ENCODE assay signal across 8 cellular contexts in the genomic region with DNA sequence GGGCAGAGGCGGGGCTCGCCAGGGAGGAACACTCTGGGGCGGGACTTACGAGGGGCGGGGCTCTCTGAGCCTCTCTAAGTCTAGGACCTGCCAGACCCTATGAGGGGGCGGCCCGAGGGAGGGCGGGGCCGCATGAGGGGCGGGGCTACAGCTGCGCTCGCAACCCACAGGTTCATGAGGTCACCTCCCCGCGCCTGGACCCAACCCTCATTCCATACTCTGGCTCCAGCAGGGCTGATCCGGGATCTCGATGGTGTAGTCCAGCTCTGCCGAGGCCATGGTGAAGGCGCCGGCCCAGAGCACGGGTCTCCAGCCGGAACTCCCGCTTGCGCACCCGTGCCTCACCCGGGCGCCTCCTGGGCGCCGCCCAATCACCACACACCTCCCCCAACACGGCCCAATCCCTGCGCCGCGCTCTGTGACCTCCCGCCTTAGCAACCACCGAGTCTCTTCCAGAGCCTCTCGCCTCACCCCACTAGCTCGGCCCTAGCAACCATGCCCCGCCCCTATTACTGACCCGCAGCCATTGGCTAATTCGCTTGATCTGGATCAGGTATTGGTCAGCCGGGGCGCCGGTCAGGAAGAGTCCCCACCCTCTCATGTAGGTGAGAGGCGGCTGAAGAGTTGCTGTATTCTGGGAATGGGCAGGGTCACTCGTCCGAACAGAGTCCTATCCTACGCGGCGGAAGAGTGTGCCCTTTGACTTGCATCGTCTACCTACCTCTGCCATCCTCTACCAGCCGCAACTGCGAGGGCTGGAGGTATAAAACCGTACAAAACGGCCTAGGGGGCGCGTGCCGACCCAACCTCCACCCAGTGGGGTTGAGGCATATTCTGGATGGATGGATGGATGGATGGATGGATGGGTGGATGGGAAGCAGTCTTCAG. TPM values are rescaled to one million over a fixed set of nuclear protein-coding genes. Genes with fewer than 3 reads are reported as not detected.
DNase-seq lines count a peak whose midpoint lies in the region; ATAC-seq and TF ChIP-seq lines count a peak whose summit lies in the region.

A gene (plus strand): TSS at position 602 of the 888 bp plus-strand sequence. CDS start 14,984 bp downstream, outside the sequence.
A gene (minus strand): TSS at position 369 of the 888 bp plus-strand sequence. CDS start 90 bp downstream, at position 279.

- H3K4me2 ChIP-seq in OCI-LY3 (ENCODE audit: low read length), result peak within 1 kb of the TSS; percentile 99

- H3K79me2 ChIP-seq in OCI-LY3 (ENCODE audit: low read length), result no peaks in the 10 kb centered on the region

- H3K9me3 ChIP-seq in OCI-LY3 (ENCODE audit: insufficient read depth, low read length) (no peaks in the 10 kb centered on the region), mucosa of descending colon (no peaks in the 10 kb centered on the region)

- H3K4me3 ChIP-seq in OCI-LY3 (ENCODE audit: low read length), result peak within 1 kb of the TSS; percentile 97
- H3K4me3 ChIP-seq in mucosa of descending colon, result peak within 1 kb of the TSS; percentile 48

- peak within 1 kb of the TSS; percentile 77 for H2AFZ ChIP-seq in OCI-LY3 (ENCODE audit: low read depth, low read length)

- no peaks in the 10 kb centered on the region for H3K27me3 ChIP-seq in OCI-LY3 (ENCODE audit: low read depth, low read length)

- H3K9ac ChIP-seq in OCI-LY3 (ENCODE audit: low read length), result peak within 1 kb of the TSS; percentile 65

- H4K20me1 ChIP-seq in OCI-LY3 (ENCODE audit: insufficient read depth, low read length), result no peaks in the 10 kb centered on the region

- TF ChIP-seq CTCF in OCI-LY3 (IDR thresholded peaks at IDR 0.05; ENCODE audit: low read depth, low read length) (no peak; the same call in 1 of the 2 replicates), mucosa of descending colon (IDR thresholded peaks at IDR 0.05) (no peak)

- H3K36me3 ChIP-seq in OCI-LY3 (replicated peaks; ENCODE audit: low read depth, low read length) (no peaks in the 10 kb centered on the region), mucosa of descending colon (ENCODE audit: low read depth) (peaks cover 5% of the 10 kb centered on the region)

- DNase-seq in DMS114 treated with DMSO at 0.1 percent for 48 hours (lab: John Stamatoyannopoulos, UW; ENCODE audit: unreplicated experiment), result peak; percentile 100
- DNase-seq in HuH-7.5 (ENCODE audit: low spot score), result peak; percentile 91
- peak; percentile 94 for DNase-seq in activated T-cell treated with anti-CD3 and anti-CD28 coated beads for 48 hours (ENCODE audit: low read depth)
- DNase-seq in epithelial cell of prostate (ENCODE audit: low read depth, low spot score), result peak; percentile 96
- peak; percentile 99 to 100 (median 99) for DNase-seq in mucosa of descending colon
- peak; percentile 87 to 91 for DNase-seq in stimulated activated CD8-positive, alpha-beta memory T cell treated with anti-CD3 and anti-CD28 coated beads, Interleukin-4, amount 100 ng/mL, for 1 hour (ENCODE audit: low read depth in 2 of 2, low spot score in 1 of 2)

- intact Hi-C loops in mucosa of descending colon (cut with DNase I, micrococcal nuclease), result no loop called here

- H3K27ac ChIP-seq in OCI-LY3 (ENCODE audit: low read length) (peak within 1 kb of the TSS; percentile 65), epithelial cell of prostate (peak within 1 kb of the TSS; percentile 90)

- peaks cover 25% of the 10 kb centered on the region for H3K4me1 ChIP-seq in OCI-LY3 (ENCODE audit: low read length)
- peaks cover 26% of the 10 kb centered on the region for H3K4me1 ChIP-seq in mucosa of descending colon (ENCODE audit: low read depth)

- peak; percentile 95 for ATAC-seq in GM21528 (IDR thresholded peaks at IDR 0.05; ENCODE audit: low FRiP score, unreplicated experiment)
- ATAC-seq in mucosa of descending colon, result peak; percentile 93

RNA-seq across cellular contexts. Expression of the first gene that starts in this region (rescaled TPM):
- 1 to 10 TPM; 1.7 to 4.1 (median 2.3) TPM for total RNA-seq in mucosa of descending colon

RNA-seq across cellular contexts. Expression of the second gene that starts in this region (rescaled TPM):
- 10 to 100 TPM; 19.3 to 46.0 (median 36.6) TPM for total RNA-seq in mucosa of descending colon

Comparison
In these comparisons a context has a peak if more than half of its experiments do, and no peak if none do; other contexts are left out.
1. Peak in every context shown above with its lines: DNase-seq, ATAC-seq, H3K4me3 ChIP-seq and H3K27ac ChIP-seq.